Comparison of ENCODE assay signal across 31 cellular contexts in the genomic region with DNA sequence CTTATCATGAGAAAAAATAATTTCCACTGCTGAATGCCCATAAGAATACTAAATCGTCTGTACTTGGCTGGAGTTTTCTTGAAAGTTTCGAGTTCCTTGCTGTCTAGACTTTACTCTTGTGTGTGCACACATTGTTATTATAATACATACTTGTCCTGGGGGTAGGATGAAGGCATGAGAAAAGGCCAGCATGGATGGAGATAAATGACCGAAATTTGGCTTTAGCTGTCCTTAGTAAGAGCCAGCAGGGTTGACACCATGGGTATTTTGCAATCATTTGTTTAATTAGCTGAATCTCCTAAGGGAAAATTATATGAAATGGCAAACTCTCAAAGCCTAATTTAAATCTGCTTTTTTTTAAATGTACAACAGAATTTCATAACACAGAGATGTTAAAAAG.
"Had no signal": no experiment of that assay in that cellular context is flagged by ENCODE, and none has a peak within 500 bp of the region (broad histone marks: within the 10 kb centered on the region; RNA-seq: fewer than 3 reads in every experiment).

No MANE protein-coding gene starts in this region.

- H3K27me3 ChIP-seq: adrenal gland, breast epithelium, cardiac muscle cell, esophagus muscularis mucosa had no signal

- H3K27ac ChIP-seq: adrenal gland, breast epithelium, cardiac muscle cell, coronary artery, esophagus muscularis mucosa, WERI-Rb-1 had no signal

- H3K36me3 ChIP-seq: adrenal gland, breast epithelium, cardiac muscle cell, esophagus muscularis mucosa, WERI-Rb-1 had no signal

- H3K4me1 ChIP-seq: adrenal gland, breast epithelium had no signal

- H3K4me3 ChIP-seq: adrenal gland, breast epithelium, cardiac muscle cell, coronary artery, esophagus muscularis mucosa had no signal

- DNase-seq: activated B cell treated with CpG ODN at 0.5 μM for 24 hours; activated CD4-positive, alpha-beta T cell treated with anti-CD3 and anti-CD28 coated beads for 48 hours; activated CD4-positive, alpha-beta T cell treated with anti-CD3 and anti-CD28 coated beads, Interleukin-2, amount 50 U/mL, for 1 hour; activated CD4-positive, alpha-beta T cell treated with anti-CD3 and anti-CD28 coated beads, Interleukin-2, amount 50 U/mL, for 48 hours; activated CD8-positive, alpha-beta memory T cell treated with anti-CD3 and anti-CD28 coated beads for 24 hours; activated CD8-positive, alpha-beta T cell treated with anti-CD3 and anti-CD28 coated beads for 36 hours; activated effector memory CD4-positive, alpha-beta T cell treated with Interleukin-2 at 50 U/mL for 16 hours; activated gamma-delta T cell treated with Interleukin-2 at 50 U/mL for 16 hours; activated naive CD4-positive, alpha-beta T cell treated with anti-CD3 and anti-CD28 coated beads, Interleukin-2, amount 50 U/mL, for 16 hours; activated naive CD4-positive, alpha-beta T cell treated with Interleukin-2 at 50 U/mL for 16 hours; activated T-cell treated with anti-CD3 and anti-CD28 coated beads, Interleukin-2, amount 50 U/mL, for 4 hours; adrenal gland; amygdala; aorta; central memory CD4-positive, alpha-beta T cell; dermis blood vessel endothelial cell; effector CD4-positive, alpha-beta T cell; effector memory CD8-positive, alpha-beta T cell; erythroblast; foreskin melanocyte; head of caudate nucleus; T-helper 1 cell; T-helper 17 cell; T1000; WERI-Rb-1 had no signal

- H3K9me3 ChIP-seq: adrenal gland, breast epithelium, esophagus muscularis mucosa had no signal

- ATAC-seq: activated CD4-positive, CD25-positive, alpha-beta regulatory T cell treated with anti-CD3 and anti-CD28 coated beads, Interleukin-2, amount 50 U/mL, for 24 hours; activated CD8-positive, alpha-beta T cell treated with anti-CD3 and anti-CD28 coated beads for 36 hours; activated T-cell treated with anti-CD3 and anti-CD28 coated beads, Interleukin-2, amount 50 U/mL, for 4 hours; activated T-helper 17 cell treated with anti-CD3 and anti-CD28 coated beads, Interleukin-2, amount 50 U/mL, for 72 hours; effector memory CD8-positive, alpha-beta T cell; T-helper 17 cell had no signal
